24 cellular contexts compared by ENCODE assay signal in genomic region chr15:54839379-54839778, GRCh38.
"Had no signal": no experiment of that assay in that cellular context is flagged by ENCODE, and none has a peak within 500 bp of the region (broad histone marks: within the 10 kb centered on the region; RNA-seq: fewer than 3 reads in every experiment).

No MANE protein-coding gene starts in this region.

- H3K79me2 ChIP-seq: hepatocyte had no signal

- H3K27me3 ChIP-seq: breast epithelium, gastroesophageal sphincter, hepatocyte, testis, transverse colon, uterus had no signal

- ATAC-seq: activated CD8-positive, alpha-beta T cell treated with anti-CD3 and anti-CD28 coated beads for 36 hours; activated naive CD8-positive, alpha-beta T cell treated with anti-CD3 and anti-CD28 coated beads, Interleukin-2, amount 50 U/mL, for 24 hours; gastroesophageal sphincter; mucosa of descending colon; sciatic nerve; stimulated activated naive CD8-positive, alpha-beta T cell treated with anti-CD3 and anti-CD28 coated beads, Interleukin-15, Interleukin-2, amounts not matched to agents 100 U/mL and 50 U/mL, for 24 hours had no signal

- H3K27ac ChIP-seq: breast epithelium, gastroesophageal sphincter, hepatocyte, left ventricle myocardium inferior, skin epidermis, testis, transverse colon, uterus had no signal

- H3K36me3 ChIP-seq: breast epithelium, gastroesophageal sphincter, left ventricle myocardium inferior, transverse colon, uterus had no signal

- H3K4me3 ChIP-seq: breast epithelium, gastroesophageal sphincter, hepatocyte, left ventricle myocardium inferior, lung, mucosa of descending colon, skin epidermis, testis, transverse colon, uterus had no signal

- H3K4me1 ChIP-seq: breast epithelium, gastroesophageal sphincter, left ventricle myocardium inferior, testis, transverse colon, uterus had no signal

- DNase-seq: activated B cell treated with CpG ODN at 0.5 μM for 24 hours; activated CD4-positive, alpha-beta T cell treated with anti-CD3 and anti-CD28 coated beads, Interleukin-2, amount 50 U/mL, for 1 hour; activated CD8-positive, alpha-beta T cell treated with anti-CD3 and anti-CD28 coated beads for 36 hours; activated naive CD8-positive, alpha-beta T cell treated with anti-CD3 and anti-CD28 coated beads, Interleukin-2, amount 50 U/mL, for 24 hours; activated T-cell treated with anti-CD3 and anti-CD28 coated beads, Interleukin-2, amount 50 U/mL, for 48 hours; amygdala; central memory CD4-positive, alpha-beta T cell; islet precursor cell; left ventricle myocardium inferior; mesendoderm; mucosa of descending colon; stimulated activated CD4-positive, alpha-beta T cell treated with anti-CD3 and anti-CD28 coated beads, Interleukin-12 subunit alpha, Interleukin-12 subunit beta, amount 100 ng/mL, for 4 hours; stimulated activated CD4-positive, alpha-beta T cell treated with anti-CD3 and anti-CD28 coated beads, Interleukin-4, amount 100 ng/mL, for 1 hour; stimulated activated naive CD8-positive, alpha-beta T cell treated with anti-CD3 and anti-CD28 coated beads, Interleukin-15, Interleukin-2, amounts not matched to agents 100 U/mL and 50 U/mL, for 24 hours; testis; transverse colon; uterus had no signal

- FAIRE-seq: endothelial cell of umbilical vein had no signal

- H3K9me3 ChIP-seq: breast epithelium, gastroesophageal sphincter, left ventricle myocardium inferior, mucosa of descending colon, testis, transverse colon, uterus had no signal

- H2AFZ ChIP-seq: hepatocyte had no signal

- H3K4me2 ChIP-seq: hepatocyte had no signal
